In genomic region chr2:143840601-143841000, GRCh38 we compare ENCODE assay signal across 18 cellular contexts.
DNase-seq lines count a peak whose midpoint lies in the region; TF ChIP-seq lines count a peak whose summit lies in the region.
"Had no signal": no experiment of that assay in that cellular context is flagged by ENCODE, and none has a peak within 500 bp of the region (broad histone marks: within the 10 kb centered on the region; RNA-seq: fewer than 3 reads in every experiment).

No MANE protein-coding gene starts in this region.

- TF ChIP-seq CTCF in brain (conservative IDR thresholded peaks at IDR 0.05) (no peak), hepatocyte (IDR thresholded peaks at IDR 0.05; ENCODE audit: poor library complexity) (no peak), retinal pigment epithelial cell (conservative IDR thresholded peaks at IDR 0.05; ENCODE audit: low read depth, low read length) (no peak), vagina (IDR thresholded peaks at IDR 0.05) (no peak)

- H3K4me2 ChIP-seq in hepatocyte = no peak overlapping the region

- H3K27me3 Mint-ChIP-seq in brain = no peaks in the 10 kb centered on the region

- intact Hi-C loops in vagina (cut with DNase I) = no loop called here

- H3K4me3 Mint-ChIP-seq in brain = no peak overlapping the region
- H3K4me3 Mint-ChIP-seq: CD4-positive, CD25-positive, alpha-beta regulatory T cell; CD8-positive, alpha-beta memory T cell; H9 had no signal

- H3K36me3 ChIP-seq in hepatocyte (replicated peaks; ENCODE audit: insufficient read depth, low read depth) (no peaks in the 10 kb centered on the region), vagina (no peaks in the 10 kb centered on the region)
- H3K36me3 ChIP-seq: BE2C had no signal

- H2AFZ ChIP-seq in hepatocyte = peak overlapping the region; percentile 23

- no peaks in the 10 kb centered on the region for H3K36me3 Mint-ChIP-seq in brain
- H3K36me3 Mint-ChIP-seq: CD4-positive, CD25-positive, alpha-beta regulatory T cell had no signal

- no peaks in the 10 kb centered on the region for H4K20me1 ChIP-seq in hepatocyte (ENCODE audit: insufficient read depth, poor library complexity, severe bottlenecking)

- peaks cover 34% of the 10 kb centered on the region for H3K4me1 Mint-ChIP-seq in brain
- H3K4me1 Mint-ChIP-seq: CD4-positive, CD25-positive, alpha-beta regulatory T cell had no signal

- H3K9me3 ChIP-seq in hepatocyte (ENCODE audit: low read depth) (no peaks in the 10 kb centered on the region), vagina (no peaks in the 10 kb centered on the region)
- H3K9me3 ChIP-seq: BE2C had no signal

- peaks cover 0 to 13% (median 3%) of the 10 kb centered on the region in 5 experiments for H3K9me3 Mint-ChIP-seq in brain
- H3K9me3 Mint-ChIP-seq: CD8-positive, alpha-beta memory T cell had no signal

- H3K27me3 ChIP-seq in hepatocyte = no peaks in the 10 kb centered on the region
- H3K27me3 ChIP-seq in vagina = no peaks in the 10 kb centered on the region
- H3K27me3 ChIP-seq: BE2C had no signal

- H3K27ac ChIP-seq in hepatocyte = no peak overlapping the region
- no peak overlapping the region for H3K27ac ChIP-seq in vagina
- H3K27ac ChIP-seq: 22Rv1, HL-60 had no signal

- DNase-seq in DMS 273 (lab: John Stamatoyannopoulos, UW; ENCODE audit: unreplicated experiment) = peak; percentile 13
- no peak for DNase-seq in DMS 273 treated with DMSO at 0.1 percent for 48 hours (lab: John Stamatoyannopoulos, UW)
- DNase-seq in hepatocyte (ENCODE audit: low spot score) = no peak
- DNase-seq in retinal pigment epithelial cell (ENCODE audit: low read depth) = peak; percentile 9
- no peak for DNase-seq in NOMO-1 treated with dmso at 0.1 percent for 144 hours (lab: John Stamatoyannopoulos, UW; ENCODE audit: unreplicated experiment)
- no peak for DNase-seq in DMS53 treated with DMSO at 0.1 percent for 48 hours (lab: John Stamatoyannopoulos, UW; ENCODE audit: unreplicated experiment)
- no peak for DNase-seq in vagina (ENCODE audit: extremely low spot score in 2 of 2)
- DNase-seq: BE2C; C1 segment of cervical spinal cord; CD4-positive, CD25-positive, alpha-beta regulatory T cell; CD8-positive, alpha-beta memory T cell; COR-L47; DMS153; DMS79 treated with DMSO at 0.1 percent for 48 hours; H9 had no signal

- peak overlapping the region in 4 of 5 experiments; percentile 40 to 71 (median 61) for H3K27ac Mint-ChIP-seq in brain
- H3K27ac Mint-ChIP-seq: CD4-positive, CD25-positive, alpha-beta regulatory T cell; CD8-positive, alpha-beta memory T cell; H9 had no signal

- H3K4me3 ChIP-seq in hepatocyte = no peak overlapping the region
- no peak overlapping the region for H3K4me3 ChIP-seq in retinal pigment epithelial cell (ENCODE audit: low read length)
- no peak overlapping the region for H3K4me3 ChIP-seq in vagina

- H3K4me1 ChIP-seq in hepatocyte (ENCODE audit: insufficient read depth) = peaks cover 19% of the 10 kb centered on the region
- H3K4me1 ChIP-seq in vagina = peaks cover 6% of the 10 kb centered on the region
- H3K4me1 ChIP-seq: BE2C had no signal

- no peaks in the 10 kb centered on the region for H3K9me2 ChIP-seq in hepatocyte (replicated peaks; ENCODE audit: insufficient read depth)

- H3K79me2 ChIP-seq in hepatocyte = no peaks in the 10 kb centered on the region

- no peak for TF ChIP-seq POLR2A in vagina (IDR thresholded peaks at IDR 0.05)

Comparison
In these comparisons a context has a peak if more than half of its experiments do, and no peak if none do; other contexts are left out.
1. DNase-seq: peak in DMS 273 (single experiment) and retinal pigment epithelial cell (single experiment); none in DMS 273 treated with DMSO at 0.1 percent for 48 hours (single experiment), hepatocyte (single experiment), NOMO-1 treated with dmso at 0.1 percent for 144 hours (single experiment), DMS53 treated with DMSO at 0.1 percent for 48 hours (single experiment) and vagina (0 of 2).